Comparison of ENCODE assay signal across 13 cellular contexts in the genomic region with DNA sequence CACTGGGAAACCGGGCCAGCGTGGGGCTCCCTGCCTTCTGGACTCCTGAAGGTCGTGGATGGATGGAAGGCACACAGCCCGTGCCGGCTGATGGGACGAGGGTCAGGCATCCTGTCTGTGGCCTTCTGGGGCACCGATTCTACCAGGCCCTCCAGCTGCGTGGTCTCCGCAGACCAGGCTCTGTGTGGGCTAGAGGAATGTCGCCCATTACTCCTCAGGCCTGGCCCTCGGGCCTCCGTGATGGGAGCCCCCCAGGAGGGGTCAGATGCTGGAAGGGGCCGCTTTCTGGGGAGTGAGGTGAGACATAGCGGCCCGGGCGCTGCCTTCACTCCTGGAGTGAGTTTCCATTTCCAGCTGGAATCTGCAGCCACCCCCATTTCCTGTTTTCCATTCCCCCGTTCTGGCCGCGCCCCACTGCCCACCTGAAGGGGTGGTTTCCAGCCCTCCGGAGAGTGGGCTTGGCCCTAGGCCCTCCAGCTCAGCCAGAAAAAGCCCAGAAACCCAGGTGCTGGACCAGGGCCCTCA. TPM values are rescaled to one million over a fixed set of nuclear protein-coding genes. Genes with fewer than 3 reads are reported as not detected.
A peak's percentile ranks its signal among the peaks of the same experiment; 100 is the strongest.
DNase-seq lines count a peak whose midpoint lies in the region; ATAC-seq and TF ChIP-seq lines count a peak whose summit lies in the region.
"Had no signal": no experiment of that assay in that cellular context is flagged by ENCODE, and none has a peak within 500 bp of the region (broad histone marks: within the 10 kb centered on the region; RNA-seq: fewer than 3 reads in every experiment).

No MANE protein-coding gene starts in this region.

- H3K27me3 ChIP-seq in PC-3 (ENCODE audit: low read length) (no peaks in the 10 kb centered on the region), esophagus (ENCODE audit: control insufficient read depth in 1 of 2, insufficient read depth in 2 of 2, low read length in 2 of 2) (no peaks in the 10 kb centered on the region), mesenchymal stem cell (ENCODE audit: control insufficient read depth in 1 of 2, insufficient read depth in 1 of 2, low read length in 2 of 2) (no peaks in the 10 kb centered on the region), thyroid gland (no peaks in the 10 kb centered on the region)
- H3K27me3 ChIP-seq: SJSA1 had no signal

- H3K36me3 ChIP-seq in PC-3 (ENCODE audit: low read depth, low read length), result peaks cover 21% of the 10 kb centered on the region
- peaks cover 6 to 32% of the 10 kb centered on the region in 2 donors for H3K36me3 ChIP-seq in esophagus (ENCODE audit: control insufficient read depth in 2 of 2, insufficient read depth in 2 of 2, low read length in 1 of 2)
- H3K36me3 ChIP-seq in mesenchymal stem cell (ENCODE audit: control insufficient read depth in 1 of 2, insufficient read depth in 2 of 2, low read depth in 1 of 2, low read length in 2 of 2), result peaks cover 33 to 84% of the 10 kb centered on the region in 2 experiments
- peaks cover 9 to 22% of the 10 kb centered on the region in 2 donors for H3K36me3 ChIP-seq in thyroid gland

- CTCF ChIA-PET in PC-3 (lab: Charles Lee), result no interaction called here

- ATAC-seq in PC-3 (no peak), GM19452 (IDR thresholded peaks at IDR 0.05; ENCODE audit: unreplicated experiment) (no peak)
- ATAC-seq: activated CD4-positive, CD25-positive, alpha-beta regulatory T cell treated with anti-CD3 and anti-CD28 coated beads, Interleukin-2, amount 50 U/mL, for 24 hours had no signal

- no peak for TF ChIP-seq POLR2A in thyroid gland (IDR thresholded peaks at IDR 0.05)

- H2BK120ac ChIP-seq in mesenchymal stem cell (ENCODE audit: low read depth, low read length), result no peak overlapping the region

- H3K27me3 Mint-ChIP-seq in T-helper 2 cell treated with Interferon-gamma antibody and Interleukin-4, amounts not matched to agents 5 μg/mL and 100 μg/mL, for 36 hours (ENCODE audit: low read depth), result no peaks in the 10 kb centered on the region
- H3K27me3 Mint-ChIP-seq: activated T-cell treated with anti-CD3 and anti-CD28 coated beads, Interleukin-2, amount 50 U/mL, for 24 hours had no signal

- H3K9me2 ChIP-seq in PC-3 (replicated peaks; ENCODE audit: low read length), result no peaks in the 10 kb centered on the region

- H3K4me2 ChIP-seq in PC-3 (ENCODE audit: low read length) (no peak overlapping the region), mesenchymal stem cell (ENCODE audit: low read length, poor library complexity, severe bottlenecking) (no peak overlapping the region)

- no peak overlapping the region for H2BK15ac ChIP-seq in mesenchymal stem cell (ENCODE audit: low read depth, poor library complexity, severe bottlenecking)

- no peak overlapping the region for H3K14ac ChIP-seq in mesenchymal stem cell (ENCODE audit: low read length in 2 of 2)

- TF ChIP-seq CTCF in PC-3 (conservative IDR thresholded peaks at IDR 0.05; ENCODE audit: low read depth, low read length) (no peak), thyroid gland (IDR thresholded peaks at IDR 0.05) (no peak), coronary artery (IDR thresholded peaks at IDR 0.05) (no peak)

- no peaks in the 10 kb centered on the region for H3K79me2 ChIP-seq in PC-3 (ENCODE audit: low read length)

- no peak overlapping the region for H2BK12ac ChIP-seq in mesenchymal stem cell (ENCODE audit: low read length in 2 of 2)

- POLR2A ChIA-PET in PC-3 (lab: Charles Lee; ENCODE audit: unreplicated experiment), result no interaction called here

- peaks cover 28% of the 10 kb centered on the region for H3K79me1 ChIP-seq in mesenchymal stem cell (replicated peaks; ENCODE audit: low read length, poor library complexity, severe bottlenecking)

- H3K27ac Mint-ChIP-seq in T-helper 2 cell treated with Interferon-gamma antibody and Interleukin-4, amounts not matched to agents 5 μg/mL and 100 μg/mL, for 36 hours, result no peak overlapping the region
- H3K27ac Mint-ChIP-seq: activated T-cell treated with anti-CD3 and anti-CD28 coated beads, Interleukin-2, amount 50 U/mL, for 24 hours had no signal

- no peak overlapping the region for H3K4me3 ChIP-seq in PC-3 (ENCODE audit: low read length)
- no peak overlapping the region for H3K4me3 ChIP-seq in esophagus (ENCODE audit: low read depth in 1 of 2, low read length in 2 of 2)
- no peak overlapping the region for H3K4me3 ChIP-seq in mesenchymal stem cell (ENCODE audit: insufficient read depth in 1 of 2, low read depth in 1 of 2, low read length in 2 of 2)
- H3K4me3 ChIP-seq in thyroid gland (replicated peaks in 1 of 3), result no peak overlapping the region
- H3K4me3 ChIP-seq in coronary artery, result no peak overlapping the region
- H3K4me3 ChIP-seq: SJSA1 had no signal

- no peak overlapping the region for H3K23ac ChIP-seq in mesenchymal stem cell (ENCODE audit: low read length in 2 of 2)

- no peak overlapping the region for H3K4me3 Mint-ChIP-seq in T-helper 2 cell treated with Interferon-gamma antibody and Interleukin-4, amounts not matched to agents 5 μg/mL and 100 μg/mL, for 36 hours
- H3K4me3 Mint-ChIP-seq: activated T-cell treated with anti-CD3 and anti-CD28 coated beads, Interleukin-2, amount 50 U/mL, for 24 hours had no signal

- H3K36me3 Mint-ChIP-seq in T-helper 2 cell treated with Interferon-gamma antibody and Interleukin-4, amounts not matched to agents 5 μg/mL and 100 μg/mL, for 36 hours (ENCODE audit: low read depth), result peaks cover 7% of the 10 kb centered on the region

- no peak overlapping the region for H4K8ac ChIP-seq in mesenchymal stem cell (ENCODE audit: low read length)

- no peak overlapping the region for H4K91ac ChIP-seq in mesenchymal stem cell (ENCODE audit: low read length)

- H2AFZ ChIP-seq in PC-3 (ENCODE audit: low read length), result no peak overlapping the region
- H2AFZ ChIP-seq in mesenchymal stem cell (ENCODE audit: low read depth, low read length), result no peak overlapping the region

- H3F3A ChIP-seq in PC-3 (ENCODE audit: low read length, unreplicated experiment), result no peaks in the 10 kb centered on the region

- BruUV-seq in PC-3 (replicated peaks; lab: Mats Ljungman, UMichigan), result TSS peak; percentile 17

- H4K20me1 ChIP-seq in PC-3 (ENCODE audit: low read length), result no peaks in the 10 kb centered on the region

- peak overlapping the region in 1 of 2 experiments; percentile 1 for H3K18ac ChIP-seq in mesenchymal stem cell (ENCODE audit: low read depth in 1 of 2, low read length in 2 of 2)

- no peak overlapping the region for H3K9ac ChIP-seq in PC-3 (ENCODE audit: low read length)
- peak overlapping the region; percentile 38 for H3K9ac ChIP-seq in mesenchymal stem cell (ENCODE audit: low read length)

- no peaks in the 10 kb centered on the region for H3K9me3 ChIP-seq in PC-3 (ENCODE audit: low read length)
- H3K9me3 ChIP-seq in esophagus (ENCODE audit: control insufficient read depth in 2 of 2, insufficient read depth in 1 of 2, low read depth in 1 of 2, low read length in 1 of 2), result no peaks in the 10 kb centered on the region
- no peaks in the 10 kb centered on the region for H3K9me3 ChIP-seq in mesenchymal stem cell (ENCODE audit: control insufficient read depth, low read length)
- H3K9me3 ChIP-seq in thyroid gland, result no peaks in the 10 kb centered on the region
- H3K9me3 ChIP-seq: SJSA1 had no signal

- 61 to 62% methylated on average over 20 of the region's 20 CpGs for WGBS in esophagus, 2 donors
- whole genome bisulfite sequencing in mesenchymal stem cell, result 80% methylated on average over 20 of the region's 20 CpGs
- WGBS in thyroid gland, 2 donors, result 56 to 67% methylated on average over 15 to 18 of the region's 20 CpGs

- H2AK5ac ChIP-seq in mesenchymal stem cell (ENCODE audit: low read length, severe bottlenecking), result no peak overlapping the region

- no peaks in the 10 kb centered on the region for H3K9me3 Mint-ChIP-seq in T-helper 2 cell treated with Interferon-gamma antibody and Interleukin-4, amounts not matched to agents 5 μg/mL and 100 μg/mL, for 36 hours
- H3K9me3 Mint-ChIP-seq: activated T-cell treated with anti-CD3 and anti-CD28 coated beads, Interleukin-2, amount 50 U/mL, for 24 hours had no signal

- intact Hi-C loops in PC-3 (cut with micrococcal nuclease) (loop anchor here (5.0 kb wide), 1 partner anchor 35 kb away; a partner anchor contains a TSS), thyroid gland (cut with DNase I) (no loop called here)

- H3K27ac ChIP-seq in PC-3 (ENCODE audit: low read length), result no peak overlapping the region
- H3K27ac ChIP-seq in esophagus (ENCODE audit: low read depth in 2 of 2, low read length in 1 of 2), result peak overlapping the region; percentile 23 to 58
- H3K27ac ChIP-seq in mesenchymal stem cell (ENCODE audit: low read length, poor library complexity, severe bottlenecking), result peak overlapping the region; percentile 13
- H3K27ac ChIP-seq in thyroid gland, result peak overlapping the region; percentile 85 to 95 (median 91)
- peak overlapping the region in 1 of 2 donors; percentile 28 for H3K27ac ChIP-seq in coronary artery
- H3K27ac ChIP-seq: SJSA1 had no signal

- H2BK5ac ChIP-seq in mesenchymal stem cell (ENCODE audit: low read depth, low read length, poor library complexity, severe bottlenecking), result no peak overlapping the region

- DNase-seq in PC-3 (no peak), mesenchymal stem cell (no peak), thyroid gland (peak; percentile 51 to 61), coronary artery (ENCODE audit: low spot score) (no peak)
- no peak for DNase-seq in T-helper 2 cell treated with Interferon-gamma antibody and Interleukin-4, amounts not matched to agents 5 μg/mL and 100 μg/mL, for 36 hours (ENCODE audit: low spot score)
- DNase-seq in activated CD8-positive, alpha-beta memory T cell treated with anti-CD3 and anti-CD28 coated beads, Interleukin-2, amount 50 U/mL, for 4 hours, result no peak
- DNase-seq: activated T-cell treated with anti-CD3 and anti-CD28 coated beads, Interleukin-2, amount 50 U/mL, for 24 hours; amygdala; NCI-H1417 treated with DMSO at 0.1 percent for 48 hours had no signal

- no peaks in the 10 kb centered on the region for H3K4me1 Mint-ChIP-seq in T-helper 2 cell treated with Interferon-gamma antibody and Interleukin-4, amounts not matched to agents 5 μg/mL and 100 μg/mL, for 36 hours (ENCODE audit: low read depth)

- H3K4ac ChIP-seq in mesenchymal stem cell (ENCODE audit: low read depth in 1 of 2, low read length in 2 of 2), result no peak overlapping the region

- H3K4me1 ChIP-seq in PC-3 (ENCODE audit: insufficient read depth, low read length) (no peaks in the 10 kb centered on the region), esophagus (ENCODE audit: control insufficient read depth in 2 of 2, insufficient read depth in 2 of 2, low read length in 1 of 2) (peaks cover 4 to 15% of the 10 kb centered on the region in 2 donors), mesenchymal stem cell (ENCODE audit: control insufficient read depth, insufficient read depth, low read depth, low read length) (peaks cover 42% of the 10 kb centered on the region), thyroid gland (peaks cover 27 to 39% of the 10 kb centered on the region in 2 donors)

RNA-seq across cellular contexts. Expression of a gene that starts 26.9 kb away (rescaled TPM):
- total RNA-seq in PC-3 (2014; rRNA removed) (46.1 and 83.6 TPM in 2 replicates), thyroid gland (10 to 100 TPM; 50.2 to 92.7 (median 56.2) TPM)
- 10 to 100 TPM; 23.1 to 32.7 TPM for polyA plus RNA-seq in esophagus
- 4.6 TPM for polyA plus RNA-seq in mesenchymal stem cell (2013, experiment 1 of 2)
- 5.0 TPM for polyA plus RNA-seq in mesenchymal stem cell (2013, experiment 2 of 2)

RNA-seq across cellular contexts. Expression of a gene that starts 33.8 kb away (rescaled TPM):
- total RNA-seq in PC-3 (2014; rRNA removed) (74.3 and 80.8 TPM in 2 replicates), thyroid gland (10 to 100 TPM; 35.6 to 66.1 (median 63.5) TPM)
- 10 to 100 TPM; 50.2 to 81.4 TPM for polyA plus RNA-seq in esophagus
- 23.0 TPM for polyA plus RNA-seq in mesenchymal stem cell (2013, experiment 1 of 2)
- polyA plus RNA-seq in mesenchymal stem cell (2013, experiment 2 of 2), result 23.9 TPM

Comparison
In these comparisons a context has a peak if more than half of its experiments do, and no peak if none do; other contexts are left out.
1. DNase-seq: peak in thyroid gland (2 of 2); none in PC-3 (single experiment), mesenchymal stem cell (single experiment), T-helper 2 cell treated with Interferon-gamma antibody and Interleukin-4, amounts not matched to agents 5 μg/mL and 100 μg/mL, for 36 hours (single experiment), coronary artery (single experiment) and activated CD8-positive, alpha-beta memory T cell treated with anti-CD3 and anti-CD28 coated beads, Interleukin-2, amount 50 U/mL, for 4 hours (single experiment).